ENCODE assay signal across 1 cellular context in genomic region chr6:41284726-41285125, GRCh38.
TF ChIP-seq lines count a peak whose summit lies in the region.

No MANE protein-coding gene starts in this region.

TF ChIP-seq in SK-N-SH treated with all-trans-retinoic acid at 6 μM for 48 hours, 23 proteins besides CTCF, POLR2A, EP300 and RAD21 (continued from another document):
- no peak for TF ChIP-seq ISL1 (CRISPR knock-in tag; IDR thresholded peaks at IDR 0.05)
- TF ChIP-seq CREB5 (CRISPR knock-in tag; IDR thresholded peaks at IDR 0.05; ENCODE audit: low read depth) = no peak
- TF ChIP-seq ESRRG (CRISPR knock-in tag; IDR thresholded peaks at IDR 0.05) = no peak
- TF ChIP-seq OSR1 (CRISPR knock-in tag; IDR thresholded peaks at IDR 0.05) = no peak
- TF ChIP-seq ZNF70 (CRISPR knock-in tag; IDR thresholded peaks at IDR 0.05) = no peak
- TF ChIP-seq ZFP30 (CRISPR knock-in tag; IDR thresholded peaks at IDR 0.05) = no peak
- no peak for TF ChIP-seq CSRNP3 (CRISPR knock-in tag; IDR thresholded peaks at IDR 0.05)
- no peak for TF ChIP-seq PPARA (CRISPR knock-in tag; IDR thresholded peaks at IDR 0.05; ENCODE audit: borderline replicate concordance)
- TF ChIP-seq BACH2 (CRISPR knock-in tag; IDR thresholded peaks at IDR 0.05; ENCODE audit: borderline replicate concordance) = no peak
- no peak for TF ChIP-seq ZC3H10 (CRISPR knock-in tag; IDR thresholded peaks at IDR 0.05)
- TF ChIP-seq ZNF565 (CRISPR knock-in tag; conservative IDR thresholded peaks at IDR 0.05; ENCODE audit: low read depth) = no peak
- no peak for TF ChIP-seq ZNF8 (CRISPR knock-in tag; IDR thresholded peaks at IDR 0.05)
- TF ChIP-seq RARB (CRISPR knock-in tag; IDR thresholded peaks at IDR 0.05) = no peak
- no peak for TF ChIP-seq ZFP3 (CRISPR knock-in tag; IDR thresholded peaks at IDR 0.05)
- no peak for TF ChIP-seq TOX (CRISPR knock-in tag; IDR thresholded peaks at IDR 0.05; ENCODE audit: borderline replicate concordance)
